In genomic region chr7:69814421-69814962, GRCh38 we compare ENCODE assay signal across 10 cellular contexts.
A peak's percentile ranks its signal among the peaks of the same experiment; 100 is the strongest.
DNase-seq lines count a peak whose midpoint lies in the region; ATAC-seq and TF ChIP-seq lines count a peak whose summit lies in the region.
"Had no signal": no experiment of that assay in that cellular context is flagged by ENCODE, and none has a peak within 500 bp of the region (broad histone marks: within the 10 kb centered on the region; RNA-seq: fewer than 3 reads in every experiment).

No MANE protein-coding gene starts in this region.

- H3K4me3 ChIP-seq in colonic mucosa = no peak overlapping the region
- H3K4me3 ChIP-seq: lower lobe of right lung had no signal

- no peaks in the 10 kb centered on the region for H3K4me1 ChIP-seq in colonic mucosa

- no peaks in the 10 kb centered on the region for H3K9me3 ChIP-seq in colonic mucosa
- H3K9me3 ChIP-seq: lower lobe of right lung had no signal

- DNase-seq in EH (ENCODE audit: low read depth) = peak; percentile 48
- DNase-seq in anterior cingulate cortex (lab: John Stamatoyannopoulos, UW) = peak; percentile 3 to 89 (median 72)
- DNase-seq in left ventricle myocardium superior = peak; percentile 55
- DNase-seq in retina = peak; percentile 78
- no peak for DNase-seq in SHP77 treated with DMSO at 0.1 percent for 48 hours (lab: John Stamatoyannopoulos, UW)
- no peak for DNase-seq in T1000 (lab: John Stamatoyannopoulos, UW)
- no peak for DNase-seq in colonic mucosa
- DNase-seq: lower lobe of right lung, NCI-H1436 had no signal

- no peak overlapping the region for H3K9ac ChIP-seq in colonic mucosa (ENCODE audit: low read depth in 2 of 2, low read length in 2 of 2)

- ATAC-seq in left ventricle myocardium superior (peak; percentile 93), HG02852 (IDR thresholded peaks at IDR 0.05; ENCODE audit: unreplicated experiment) (no peak)

- H3K27ac ChIP-seq in colonic mucosa = no peak overlapping the region
- H3K27ac ChIP-seq: lower lobe of right lung had no signal

- intact Hi-C loops in left ventricle myocardium superior (cut with micrococcal nuclease) = no loop called here
- intact Hi-C loops in colonic mucosa (cut with DNase I) = no loop called here

- H3K27me3 ChIP-seq in colonic mucosa = no peaks in the 10 kb centered on the region

- TF ChIP-seq CTCF in colonic mucosa (IDR thresholded peaks at IDR 0.05) = no peak

- no peaks in the 10 kb centered on the region for H3K36me3 ChIP-seq in colonic mucosa
- H3K36me3 ChIP-seq: lower lobe of right lung had no signal

Comparison
In these comparisons a context has a peak if more than half of its experiments do, and no peak if none do; other contexts are left out.
1. DNase-seq: peak in EH (single experiment), anterior cingulate cortex (58 of 58), left ventricle myocardium superior (single experiment) and retina (single experiment); none in SHP77 treated with DMSO at 0.1 percent for 48 hours (single experiment), T1000 (single experiment) and colonic mucosa (single experiment).